In genomic region chr2:28521663-28522062, GRCh38 we compare ENCODE assay signal across 1 cellular context.
TF ChIP-seq lines count a peak whose summit lies in the region.

No MANE protein-coding gene starts in this region.

TF ChIP-seq in IMR-90, 13 proteins besides CTCF, POLR2A, EP300 and RAD21 (continued from another document):
- TF ChIP-seq SMC3 (IDR thresholded peaks at IDR 0.05; ENCODE audit: low read depth, low read length) (no peak), MXI1 (IDR thresholded peaks at IDR 0.05; ENCODE audit: borderline replicate concordance, low read depth, low read length) (no peak), CEBPB (IDR thresholded peaks at IDR 0.05; ENCODE audit: low read depth, low read length) (no peak)
